In genomic region chr5:5419291-5420210, GRCh38 we compare ENCODE assay signal across 8 cellular contexts. TPM values are rescaled to one million over a fixed set of nuclear protein-coding genes. Genes with fewer than 3 reads are reported as not detected.
DNase-seq lines count a peak whose midpoint lies in the region; TF ChIP-seq lines count a peak whose summit lies in the region.

No MANE protein-coding gene starts in this region.

- peaks cover 0 to 24% (median 13%) of the 10 kb centered on the region in 3 donors for H3K36me3 Mint-ChIP-seq in CD8-positive, alpha-beta memory T cell

- H3K4me1 ChIP-seq in sigmoid colon, result peaks cover 0 to 28% (median 23%) of the 10 kb centered on the region in 4 donors
- peaks cover 28% of the 10 kb centered on the region for H3K4me1 ChIP-seq in CD8-positive, alpha-beta memory T cell (ENCODE audit: insufficient read depth, low read length)

- peak overlapping the region in 2 of 8 donors; percentile 24 to 53 for H3K27ac Mint-ChIP-seq in CD8-positive, alpha-beta memory T cell

- H3K36me3 ChIP-seq in sigmoid colon, result no peaks in the 10 kb centered on the region
- H3K36me3 ChIP-seq in CD8-positive, alpha-beta memory T cell (ENCODE audit: insufficient read depth, low read length), result no peaks in the 10 kb centered on the region

- intact Hi-C loops in sigmoid colon (cut with DNase I), result loop anchor here (1.0 to 10.0 kb wide), 5 partner anchors 278 to 1155 kb away; partner anchors contain the start of gene MED10

- no peak for TF ChIP-seq POLR2A in sigmoid colon (IDR thresholded peaks at IDR 0.05)

- POLR2A ChIA-PET in CD8-positive, alpha-beta memory T cell (lab: Charles Lee), result no interaction called here

- H3K27me3 ChIP-seq in sigmoid colon, result no peaks in the 10 kb centered on the region
- no peaks in the 10 kb centered on the region for H3K27me3 ChIP-seq in CD8-positive, alpha-beta memory T cell (ENCODE audit: insufficient read depth, low read length, poor library complexity, severe bottlenecking)

- CTCF ChIA-PET in CD8-positive, alpha-beta memory T cell (lab: Charles Lee), result no interaction called here

- TF ChIP-seq CTCF in sigmoid colon (IDR thresholded peaks at IDR 0.05), result peak; percentile 26 to 72 (median 66)

- no peak overlapping the region for H3K27ac ChIP-seq in sigmoid colon
- no peak overlapping the region for H3K27ac ChIP-seq in CD8-positive, alpha-beta memory T cell (ENCODE audit: low read depth, low read length)

- H3K4me3 ChIP-seq in sigmoid colon, result no peak overlapping the region
- H3K4me3 ChIP-seq in CD8-positive, alpha-beta memory T cell (ENCODE audit: low read length), result no peak overlapping the region

- in situ Hi-C loops in SK-MEL-5 (cut with HindIII; ENCODE audit: low pct_unique_long_range_greater_than_20kb, low sequenced_read_pairs), result no loop called here

- no peaks in the 10 kb centered on the region for H3K9me3 Mint-ChIP-seq in CD8-positive, alpha-beta memory T cell

- TF ChIP-seq EP300 in sigmoid colon (IDR thresholded peaks at IDR 0.05), result no peak

- DNase-seq in EH (ENCODE audit: low read depth) (peak; percentile 74), M059J (ENCODE audit: low read depth) (peak; percentile 69), SK-MEL-5 (ENCODE audit: low read depth, low spot score) (peak; percentile 81), fibroblast of peridontal ligament (ENCODE audit: extremely low read depth) (peak; percentile 74), sigmoid colon (no peak), 8988T (no peak)
- no peak for DNase-seq in activated CD4-positive, alpha-beta T cell treated with anti-CD3 and anti-CD28 coated beads for 1 hour
- no peak for DNase-seq in CD8-positive, alpha-beta memory T cell

- no peaks in the 10 kb centered on the region for H3K9me3 ChIP-seq in sigmoid colon
- no peaks in the 10 kb centered on the region for H3K9me3 ChIP-seq in CD8-positive, alpha-beta memory T cell (ENCODE audit: low read length)

- H3K27me3 Mint-ChIP-seq in CD8-positive, alpha-beta memory T cell, result peaks cover 0 to 2% of the 10 kb centered on the region in 2 donors

- 40 to 48% methylated on average over 11 of the region's 11 CpGs for WGBS in sigmoid colon, 2 donors

- H3K4me1 Mint-ChIP-seq in CD8-positive, alpha-beta memory T cell, result peaks cover 16 to 25% (median 19%) of the 10 kb centered on the region in 3 donors

- peak overlapping the region in 2 of 7 donors; percentile 28 to 47 for H3K4me3 Mint-ChIP-seq in CD8-positive, alpha-beta memory T cell

RNA-seq across cellular contexts. Expression of gene ICE1, which starts 2.9 kb away (rescaled TPM):
- total RNA-seq in M059J (2014; rRNA removed; shearing (Covaris generic)), result 13.1 and 20.8 TPM in 2 replicates
- 37.9 and 42.2 TPM in 2 replicates for total RNA-seq in SK-MEL-5 (2014; rRNA removed; shearing (Covaris generic))
- polyA plus RNA-seq in SK-MEL-5 (2015; cell fraction: cytosol; rRNA removed), result 24.1 and 32.4 TPM in 2 replicates
- 50.3 and 70.1 TPM in 2 replicates for polyA plus RNA-seq in SK-MEL-5 (2015; cell fraction: nucleus; rRNA removed)
- 10 to 100 TPM; 28.1 to 32.6 (median 30.8) TPM for total RNA-seq in sigmoid colon
- 1 to 10 TPM; 4.4 to 9.0 (median 4.8) TPM for polyA plus RNA-seq in sigmoid colon
- 10 to 100 TPM; 38.7 to 41.7 TPM for total RNA-seq in CD8-positive, alpha-beta memory T cell
- 20.4 TPM for polyA plus RNA-seq in CD8-positive, alpha-beta memory T cell

Comparison
In these comparisons a context has a peak if more than half of its experiments do, and no peak if none do; other contexts are left out.
1. DNase-seq: peak in EH (single experiment), M059J (single experiment), SK-MEL-5 (single experiment) and fibroblast of peridontal ligament (single experiment); none in sigmoid colon (single experiment), activated CD4-positive, alpha-beta T cell treated with anti-CD3 and anti-CD28 coated beads for 1 hour (single experiment), 8988T (single experiment) and CD8-positive, alpha-beta memory T cell (0 of 5).